ENCODE assay signal across 9 cellular contexts in genomic region chr14:104968541-104969401, GRCh38. TPM values are rescaled to one million over a fixed set of nuclear protein-coding genes. Genes with fewer than 3 reads are reported as not detected.
DNase-seq lines count a peak whose midpoint lies in the region; ATAC-seq and TF ChIP-seq lines count a peak whose summit lies in the region.
"Had no signal": no experiment of that assay in that cellular context is flagged by ENCODE, and none has a peak within 500 bp of the region (broad histone marks: within the 10 kb centered on the region; RNA-seq: fewer than 3 reads in every experiment).

No MANE protein-coding gene starts in this region.

- H3K27me3 ChIP-seq in A673 (replicated peaks; ENCODE audit: insufficient read depth, low read depth, low read length, poor library complexity) (no peaks in the 10 kb centered on the region), IMR-90 (ENCODE audit: control insufficient read depth, insufficient read depth, low read length) (no peaks in the 10 kb centered on the region), mesenchymal stem cell (ENCODE audit: control insufficient read depth in 1 of 2, insufficient read depth in 1 of 2, low read length in 2 of 2) (no peaks in the 10 kb centered on the region)

- CTCF ChIA-PET in A673 (lab: Charles Lee) (no interaction called here), IMR-90 (lab: Yijun Ruan, JAX) (interaction anchor here (0.7 kb wide), 1 partner anchor 25 kb away, joined by 3 read pairs; no protein-coding TSS in a partner anchor)

- H2BK120ac ChIP-seq in IMR-90 (ENCODE audit: low read depth, low read length) (peak overlapping the region; percentile 46), mesenchymal stem cell (ENCODE audit: low read depth, low read length) (peak overlapping the region; percentile 74)

- intact Hi-C loops in A673 (cut with micrococcal nuclease; ENCODE audit: unreplicated experiment) (no loop called here), IMR-90 (cut with micrococcal nuclease) (no loop called here)

- H3K27ac ChIP-seq in A673 (ENCODE audit: low read depth, low read length, poor library complexity, severe bottlenecking) = no peak overlapping the region
- no peak overlapping the region for H3K27ac ChIP-seq in IMR-90 (ENCODE audit: insufficient read depth, low read length)
- H3K27ac ChIP-seq in mesenchymal stem cell (ENCODE audit: low read length, poor library complexity, severe bottlenecking) = peak overlapping the region; percentile 63

- peak overlapping the region; percentile 33 to 64 for H2BK12ac ChIP-seq in mesenchymal stem cell (ENCODE audit: low read length in 2 of 2)

- 77% methylated on average over 7 of the region's 21 CpGs; no CpG with 5 or more reads in 1 of the 2 experiments for WGBS in IMR-90 (ENCODE audit: extremely low coverage in 2 of 2, insufficient read length in 1 of 2), 2 experiments
- WGBS in mesenchymal stem cell = 59% methylated on average over 21 of the region's 21 CpGs

- H3K79me1 ChIP-seq in IMR-90 (ENCODE audit: low read depth in 1 of 2, low read length in 2 of 2) (peaks cover 0 to 33% of the 10 kb centered on the region in 2 experiments; a peak in 1 of 4 replicates), mesenchymal stem cell (replicated peaks; ENCODE audit: low read length, poor library complexity, severe bottlenecking) (peaks cover 24% of the 10 kb centered on the region)

- peak overlapping the region; percentile 73 for H3K4ac ChIP-seq in IMR-90 (ENCODE audit: low read depth, low read length)
- H3K4ac ChIP-seq in mesenchymal stem cell (ENCODE audit: low read depth in 1 of 2, low read length in 2 of 2) = peak overlapping the region; percentile 74 to 77

- H3K23ac ChIP-seq in IMR-90 (ENCODE audit: low read depth, low read length) (peak overlapping the region; percentile 80; the same call in 1 of the 2 replicates), mesenchymal stem cell (ENCODE audit: low read length in 2 of 2) (no peak overlapping the region)

- peak overlapping the region; percentile 84; the same call in 1 of the 2 replicates for H3K14ac ChIP-seq in IMR-90 (replicated peaks; ENCODE audit: low read depth, low read length)
- peak overlapping the region in 1 of 2 experiments; percentile 98 for H3K14ac ChIP-seq in mesenchymal stem cell (ENCODE audit: low read length in 2 of 2)

- TF ChIP-seq RAD21 in IMR-90 (IDR thresholded peaks at IDR 0.05; ENCODE audit: low read length) = no peak

- H2AFZ ChIP-seq in IMR-90 (replicated peaks; ENCODE audit: low read length, poor library complexity) (peak overlapping the region; percentile 95), mesenchymal stem cell (ENCODE audit: low read depth, low read length) (no peak overlapping the region)

- no peak overlapping the region for H2BK15ac ChIP-seq in IMR-90 (ENCODE audit: low read depth, low read length)
- H2BK15ac ChIP-seq in mesenchymal stem cell (ENCODE audit: low read depth, poor library complexity, severe bottlenecking) = peak overlapping the region; percentile 82

- no peaks in the 10 kb centered on the region for H3K9me3 ChIP-seq in A673 (ENCODE audit: low read depth, low read length, poor library complexity, severe bottlenecking)
- no peaks in the 10 kb centered on the region for H3K9me3 ChIP-seq in IMR-90 (ENCODE audit: control insufficient read depth, insufficient read depth, low read length)
- no peaks in the 10 kb centered on the region for H3K9me3 ChIP-seq in mesenchymal stem cell (ENCODE audit: control insufficient read depth, low read length)

- H3K4me2 ChIP-seq in IMR-90 (ENCODE audit: low read depth, low read length) (peak overlapping the region; percentile 40; the same call in 1 of the 2 replicates), mesenchymal stem cell (ENCODE audit: low read length, poor library complexity, severe bottlenecking) (peak overlapping the region; percentile 82)

- POLR2A ChIA-PET in A673 (lab: Charles Lee; ENCODE audit: low non-redundant PET) = no interaction called here
- POLR2A ChIA-PET in IMR-90 (lab: Charles Lee; ENCODE audit: unreplicated experiment) = interaction anchor here (0.7 kb wide), 1 partner anchor 10 kb away, joined by 3 read pairs; the partner anchor contains the start of gene AHNAK2

- ATAC-seq in IMR-90 (ENCODE audit: low read depth) = no peak
- ATAC-seq in GM21825 (IDR thresholded peaks at IDR 0.05; ENCODE audit: unreplicated experiment) = no peak
- ATAC-seq in GM18519 (IDR thresholded peaks at IDR 0.05; ENCODE audit: low FRiP score, unreplicated experiment) = no peak
- no peak for ATAC-seq in HG03025 (IDR thresholded peaks at IDR 0.05; ENCODE audit: low FRiP score, unreplicated experiment)
- ATAC-seq in GM19395 (IDR thresholded peaks at IDR 0.05; ENCODE audit: unreplicated experiment) = no peak

- no TSS peak for BruUV-seq in A673 (replicated peaks; lab: Mats Ljungman, UMichigan)
- no TSS peak for BruUV-seq in IMR-90 (replicated peaks; lab: Mats Ljungman, UMichigan)

- H2AK5ac ChIP-seq in IMR-90 (ENCODE audit: low read depth, low read length) = peak overlapping the region; percentile 90
- H2AK5ac ChIP-seq in mesenchymal stem cell (ENCODE audit: low read length, severe bottlenecking) = peak overlapping the region; percentile 84

- peak; percentile 36 for DNase-seq in A673 (ENCODE audit: low spot score)
- DNase-seq in IMR-90 = no peak
- peak; percentile 39 to 48 for DNase-seq in cardiac fibroblast (ENCODE audit: low read depth in 2 of 2)
- DNase-seq in mesenchymal stem cell = peak; percentile 65
- DNase-seq: DND-41 had no signal

- no peak overlapping the region for H2BK20ac ChIP-seq in IMR-90 (ENCODE audit: low read depth, low read length)

- no peak for TF ChIP-seq POLR2A in IMR-90 (IDR thresholded peaks at IDR 0.05; ENCODE audit: low read depth, low read length)

- no peak overlapping the region for H2BK5ac ChIP-seq in IMR-90 (ENCODE audit: low read depth, low read length, poor library complexity, severe bottlenecking)
- no peak overlapping the region for H2BK5ac ChIP-seq in mesenchymal stem cell (ENCODE audit: low read depth, low read length, poor library complexity, severe bottlenecking)

- H3K36me3 ChIP-seq in A673 (ENCODE audit: insufficient read depth, low read length, poor library complexity, severe bottlenecking) (no peaks in the 10 kb centered on the region), IMR-90 (ENCODE audit: control insufficient read depth, insufficient read depth, low read length) (no peaks in the 10 kb centered on the region), mesenchymal stem cell (ENCODE audit: control insufficient read depth in 1 of 2, insufficient read depth in 2 of 2, low read depth in 1 of 2, low read length in 2 of 2) (peaks cover 17 to 24% of the 10 kb centered on the region in 2 experiments)

- H4K91ac ChIP-seq in IMR-90 (ENCODE audit: insufficient read depth, low read depth, low read length) (peak overlapping the region; percentile 81), mesenchymal stem cell (ENCODE audit: low read length) (peak overlapping the region; percentile 81)

- H3K56ac ChIP-seq in IMR-90 (ENCODE audit: extremely low read depth, insufficient read depth, low read length) = no peak overlapping the region

- H4K8ac ChIP-seq in IMR-90 (ENCODE audit: low read depth in 2 of 2, low read length in 2 of 2) = peak overlapping the region in 1 of 2 experiments; percentile 67; a peak in 2 of 4 replicates
- peak overlapping the region; percentile 82 for H4K8ac ChIP-seq in mesenchymal stem cell (ENCODE audit: low read length)

- peaks cover 5% of the 10 kb centered on the region for H3K9me1 ChIP-seq in IMR-90 (ENCODE audit: insufficient read depth, low read length)

- no peaks in the 10 kb centered on the region for H4K20me1 ChIP-seq in IMR-90 (ENCODE audit: insufficient read depth, low read length)

- H2AK9ac ChIP-seq in IMR-90 (replicated peaks; ENCODE audit: low read depth, low read length, poor library complexity) = peak overlapping the region; percentile 90

- H3K4me3 ChIP-seq in A673 (ENCODE audit: low read depth, low read length, poor library complexity, severe bottlenecking) (no peak overlapping the region), IMR-90 (ENCODE audit: insufficient read depth, low read depth, low read length) (no peak overlapping the region), cardiac fibroblast (replicated peaks in 1 of 2; ENCODE audit: low read depth in 2 of 2, low read length in 2 of 2) (peak overlapping the region; percentile 34 to 57), mesenchymal stem cell (ENCODE audit: insufficient read depth in 1 of 2, low read depth in 1 of 2, low read length in 2 of 2) (peak overlapping the region; percentile 27 to 98)

- no peak overlapping the region for H3K18ac ChIP-seq in IMR-90 (ENCODE audit: low read depth, low read length)
- peak overlapping the region; percentile 59 to 98 for H3K18ac ChIP-seq in mesenchymal stem cell (ENCODE audit: low read depth in 1 of 2, low read length in 2 of 2)

- H4K5ac ChIP-seq in IMR-90 (ENCODE audit: low read depth, low read length) = no peak overlapping the region

- dilution Hi-C loops in IMR-90 (cut with HindIII; ENCODE audit: low sequenced_read_pairs, unreplicated experiment) = no loop called here

- no peak overlapping the region for H3K9ac ChIP-seq in IMR-90 (ENCODE audit: low read depth, low read length)
- peak overlapping the region; percentile 91 for H3K9ac ChIP-seq in mesenchymal stem cell (ENCODE audit: low read length)

- in situ Hi-C loops in IMR-90 (cut with MboI; ENCODE audit: low sequenced_read_pairs) = no loop called here

- TF ChIP-seq CTCF in A673 (conservative IDR thresholded peaks at IDR 0.05; ENCODE audit: low read depth, low read length) (no peak), IMR-90 (conservative IDR thresholded peaks at IDR 0.05; ENCODE audit: low read depth, low read length) (no peak), cardiac fibroblast (IDR thresholded peaks at IDR 0.05; ENCODE audit: low read depth, low read length) (peak; percentile 5)

- H3K4me1 ChIP-seq in A673 (ENCODE audit: insufficient read depth, low read length, poor library complexity, severe bottlenecking) = peaks cover 17% of the 10 kb centered on the region
- peaks cover 34% of the 10 kb centered on the region for H3K4me1 ChIP-seq in IMR-90 (ENCODE audit: control insufficient read depth, insufficient read depth, low read length)
- H3K4me1 ChIP-seq in mesenchymal stem cell (ENCODE audit: control insufficient read depth, insufficient read depth, low read depth, low read length) = peaks cover 80% of the 10 kb centered on the region

RNA-seq across cellular contexts. Expression of gene AHNAK2, which starts 9.4 kb away (rescaled TPM):
- total RNA-seq in A673 (2021) (0.56 and 0.59 TPM in 2 replicates), IMR-90 (2012; rRNA removed) (6.7 and 7.9 TPM in 2 replicates)
- 2.5 and 2.6 TPM in 2 replicates for polyA plus RNA-seq in IMR-90 (2012; rRNA removed)
- polyA plus RNA-seq in IMR-90 (2012; cell fraction: cytosol; rRNA removed) = 0.93 and 1.1 TPM in 2 replicates
- 4.5 and 7.9 TPM in 2 replicates for polyA plus RNA-seq in IMR-90 (2012; cell fraction: nucleus; rRNA removed; ENCODE audit: low replicate concordance)
- polyA plus RNA-seq in mesenchymal stem cell (2013, experiment 1 of 2) = 21.6 TPM
- 19.4 TPM for polyA plus RNA-seq in mesenchymal stem cell (2013, experiment 2 of 2)

RNA-seq across cellular contexts. Expression of gene CLBA1, which starts 16.8 kb away (rescaled TPM):
- total RNA-seq in A673 (2021) = 14.3 and 14.6 TPM in 2 replicates
- 2.2 and 2.7 TPM in 2 replicates for total RNA-seq in IMR-90 (2012; rRNA removed)
- 5.2 and 6.2 TPM in 2 replicates for polyA plus RNA-seq in IMR-90 (2012; rRNA removed)
- polyA plus RNA-seq in IMR-90 (2012; cell fraction: cytosol; rRNA removed) = 3.5 and 4.0 TPM in 2 replicates
- 10.8 and 12.0 TPM in 2 replicates for polyA plus RNA-seq in IMR-90 (2012; cell fraction: nucleus; rRNA removed; ENCODE audit: low replicate concordance)
- 5.1 TPM for polyA plus RNA-seq in mesenchymal stem cell (2013, experiment 1 of 2)
- polyA plus RNA-seq in mesenchymal stem cell (2013, experiment 2 of 2) = 5.4 TPM

RNA-seq across cellular contexts. Expression of gene PLD4, which starts 44.1 kb away (rescaled TPM):
- not detected in 2 replicates for total RNA-seq in A673 (2021)
- total RNA-seq in IMR-90 (2012; rRNA removed) = not detected in 2 replicates
- polyA plus RNA-seq in IMR-90 (2012; rRNA removed) = 0.05 and 0.07 TPM in 2 replicates
- 0.04 TPM in 1 of 2 replicates, not detected in the other for polyA plus RNA-seq in IMR-90 (2012; cell fraction: cytosol; rRNA removed)
- polyA plus RNA-seq in IMR-90 (2012; cell fraction: nucleus; rRNA removed; ENCODE audit: low replicate concordance) = 0.12 and 0.14 TPM in 2 replicates
- polyA plus RNA-seq in mesenchymal stem cell (2013, experiment 1 of 2) = 0.01 TPM
- polyA plus RNA-seq in mesenchymal stem cell (2013, experiment 2 of 2) = not detected

RNA-seq across cellular contexts. Expression of gene CDCA4, which starts 52.1 kb away (rescaled TPM):
- total RNA-seq in A673 (2021) (49.7 and 51.1 TPM in 2 replicates), IMR-90 (2012; rRNA removed) (17.7 and 19.7 TPM in 2 replicates)
- polyA plus RNA-seq in IMR-90 (2012; rRNA removed) = 18.6 and 21.4 TPM in 2 replicates
- polyA plus RNA-seq in IMR-90 (2012; cell fraction: cytosol; rRNA removed) = 17.8 and 18.2 TPM in 2 replicates
- 9.9 and 13.1 TPM in 2 replicates for polyA plus RNA-seq in IMR-90 (2012; cell fraction: nucleus; rRNA removed; ENCODE audit: low replicate concordance)
- 8.8 TPM for polyA plus RNA-seq in mesenchymal stem cell (2013, experiment 1 of 2)
- polyA plus RNA-seq in mesenchymal stem cell (2013, experiment 2 of 2) = 8.9 TPM

Comparison
In these comparisons a context has a peak if more than half of its experiments do, and no peak if none do; other contexts are left out.
1. H3K4me3 ChIP-seq: peak in cardiac fibroblast (2 of 2) and mesenchymal stem cell (2 of 2); none in A673 (single experiment) and IMR-90 (single experiment).